ENCODE assay signal across 8 cellular contexts in the genomic region with DNA sequence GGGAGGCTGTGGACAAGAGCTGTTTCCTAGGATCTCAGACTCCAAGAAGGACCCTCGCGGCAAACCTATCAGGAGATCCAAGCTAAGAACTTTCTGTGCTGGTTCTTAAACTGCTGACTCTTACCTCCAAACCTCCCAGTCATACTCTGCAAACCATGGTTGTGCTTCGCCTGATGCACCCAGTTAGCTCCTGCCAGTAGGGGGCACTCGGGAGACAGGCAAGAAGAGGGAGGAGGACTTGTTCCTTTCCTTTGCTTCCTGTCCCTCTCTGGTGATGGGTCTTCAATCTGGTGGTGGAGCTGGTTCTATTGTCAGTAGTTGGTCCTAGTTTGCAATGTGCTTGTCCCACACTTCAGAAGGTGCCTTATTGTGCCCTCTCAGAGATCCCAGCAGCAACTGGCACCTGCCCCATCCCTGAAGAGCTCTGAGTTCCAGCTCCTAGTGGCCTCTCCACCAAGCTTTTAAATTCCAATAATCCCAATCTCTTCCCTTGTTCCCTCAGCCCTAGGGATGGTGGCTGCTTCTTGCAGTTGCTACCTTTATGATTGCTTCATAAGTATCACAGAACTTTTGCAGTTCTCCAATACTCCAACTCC.
DNase-seq lines count a peak whose midpoint lies in the region; ATAC-seq and TF ChIP-seq lines count a peak whose summit lies in the region.

No MANE protein-coding gene starts in this region.

- no peak overlapping the region for H3K4me3 ChIP-seq in fibroblast of lung (replicated peaks in 1 of 4; ENCODE audit: control extremely low read depth in 1 of 4, insufficient read depth in 1 of 4, low read depth in 3 of 4, low read length in 4 of 4)
- H3K4me3 ChIP-seq in retinal pigment epithelial cell (ENCODE audit: low read length): no peak overlapping the region

- no peaks in the 10 kb centered on the region for H3K9me3 ChIP-seq in fibroblast of lung (ENCODE audit: control insufficient read depth, insufficient read depth, low read depth, low read length)

- TF ChIP-seq CTCF in fibroblast of lung (conservative IDR thresholded peaks at IDR 0.05 in 1 of 2, IDR thresholded peaks at IDR 0.05 in 1 of 2; ENCODE audit: low read depth in 1 of 2, low read length in 2 of 2): peak in 1 of 2 donors; percentile 64
- TF ChIP-seq CTCF in retinal pigment epithelial cell (conservative IDR thresholded peaks at IDR 0.05; ENCODE audit: low read depth, low read length): peak; percentile 45

- ATAC-seq in Right ventricle myocardium inferior (no peak), left cardiac atrium (no peak), GM19452 (IDR thresholded peaks at IDR 0.05; ENCODE audit: unreplicated experiment) (no peak)

- H3K27ac ChIP-seq in fibroblast of lung (ENCODE audit: insufficient read depth, low read length): no peak overlapping the region

- peak; percentile 76 for DNase-seq in Right ventricle myocardium inferior (ENCODE audit: missing footprints)
- no peak for DNase-seq in left cardiac atrium
- DNase-seq in NCI-H1436 treated with DMSO at 0.1 percent for 48 hours (lab: John Stamatoyannopoulos, UW): peak; percentile 29
- DNase-seq in UCSD-AML1 (lab: John Stamatoyannopoulos, UW; ENCODE audit: unreplicated experiment): peak; percentile 66
- peak; percentile 20 to 36 for DNase-seq in fibroblast of lung (ENCODE audit: low read depth in 2 of 2)
- DNase-seq in retinal pigment epithelial cell (ENCODE audit: low read depth): no peak
- DNase-seq in NCI-H128 (lab: John Stamatoyannopoulos, UW; ENCODE audit: unreplicated experiment): no peak

- H3K9ac ChIP-seq in fibroblast of lung (ENCODE audit: insufficient read depth, low read length): no peak overlapping the region

- no peaks in the 10 kb centered on the region for H4K20me1 ChIP-seq in fibroblast of lung (ENCODE audit: control insufficient read depth, extremely low read depth, insufficient read depth, low read length)

- H3K79me2 ChIP-seq in fibroblast of lung (ENCODE audit: control insufficient read depth, insufficient read depth, low read length): no peaks in the 10 kb centered on the region

- no peak overlapping the region for H2AFZ ChIP-seq in fibroblast of lung (ENCODE audit: low read length)

- H3K4me2 ChIP-seq in fibroblast of lung (ENCODE audit: extremely low read depth, insufficient read depth, low read length): no peak overlapping the region

- H3K36me3 ChIP-seq in fibroblast of lung (ENCODE audit: control insufficient read depth, insufficient read depth, low read length): no peaks in the 10 kb centered on the region

- no peaks in the 10 kb centered on the region for H3K27me3 ChIP-seq in fibroblast of lung (ENCODE audit: control insufficient read depth, insufficient read depth, low read length)

- intact Hi-C loops in Right ventricle myocardium inferior (cut with DNase I): no loop called here
- intact Hi-C loops in left cardiac atrium (cut with DNase I): no loop called here

- no peaks in the 10 kb centered on the region for H3K4me1 ChIP-seq in fibroblast of lung (ENCODE audit: control insufficient read depth, extremely low read depth, insufficient read depth, low read length)

Comparison
In these comparisons a context has a peak if more than half of its experiments do, and no peak if none do; other contexts are left out.
1. DNase-seq: peak in Right ventricle myocardium inferior (single experiment), NCI-H1436 treated with DMSO at 0.1 percent for 48 hours (single experiment), UCSD-AML1 (single experiment) and fibroblast of lung (2 of 2); none in left cardiac atrium (single experiment), retinal pigment epithelial cell (single experiment) and NCI-H128 (single experiment).